Comparison of ENCODE assay signal across 3 cellular contexts in genomic region chr11:38948392-38948791, GRCh38.
A peak's percentile ranks its signal among the peaks of the same experiment; 100 is the strongest.
TF ChIP-seq lines count a peak whose summit lies in the region.

No MANE protein-coding gene starts in this region.

TF ChIP-seq in A549, 52 proteins besides CTCF, POLR2A, EP300 and RAD21 (continued from another document):
- TF ChIP-seq HOXA7 (CRISPR knock-in tag; IDR thresholded peaks at IDR 0.05) (no peak), SREBF2 (IDR thresholded peaks at IDR 0.05) (no peak)

TF ChIP-seq in IMR-90, 13 proteins besides CTCF, POLR2A, EP300 and RAD21:
- TF ChIP-seq, protein P1, sequence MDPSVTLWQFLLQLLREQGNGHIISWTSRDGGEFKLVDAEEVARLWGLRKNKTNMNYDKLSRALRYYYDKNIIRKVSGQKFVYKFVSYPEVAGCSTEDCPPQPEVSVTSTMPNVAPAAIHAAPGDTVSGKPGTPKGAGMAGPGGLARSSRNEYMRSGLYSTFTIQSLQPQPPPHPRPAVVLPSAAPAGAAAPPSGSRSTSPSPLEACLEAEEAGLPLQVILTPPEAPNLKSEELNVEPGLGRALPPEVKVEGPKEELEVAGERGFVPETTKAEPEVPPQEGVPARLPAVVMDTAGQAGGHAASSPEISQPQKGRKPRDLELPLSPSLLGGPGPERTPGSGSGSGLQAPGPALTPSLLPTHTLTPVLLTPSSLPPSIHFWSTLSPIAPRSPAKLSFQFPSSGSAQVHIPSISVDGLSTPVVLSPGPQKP (IDR thresholded peaks at IDR 0.05; ENCODE audit: borderline replicate concordance, low read depth, low read length), result no peak
- TF ChIP-seq MAFK (IDR thresholded peaks at IDR 0.05; ENCODE audit: low read depth, low read length), result peak; percentile 97

TF ChIP-seq in H1, 55 proteins besides CTCF, POLR2A, EP300 and RAD21 (continued from another document):
- TF ChIP-seq, protein P2, sequence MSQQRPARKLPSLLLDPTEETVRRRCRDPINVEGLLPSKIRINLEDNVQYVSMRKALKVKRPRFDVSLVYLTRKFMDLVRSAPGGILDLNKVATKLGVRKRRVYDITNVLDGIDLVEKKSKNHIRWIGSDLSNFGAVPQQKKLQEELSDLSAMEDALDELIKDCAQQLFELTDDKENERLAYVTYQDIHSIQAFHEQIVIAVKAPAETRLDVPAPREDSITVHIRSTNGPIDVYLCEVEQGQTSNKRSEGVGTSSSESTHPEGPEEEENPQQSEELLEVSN (IDR thresholded peaks at IDR 0.05), result no peak
